Comparison of ENCODE assay signal across 29 cellular contexts in genomic region chr4:41679991-41680390, GRCh38.
"Had no signal": no experiment of that assay in that cellular context is flagged by ENCODE, and none has a peak within 500 bp of the region (broad histone marks: within the 10 kb centered on the region; RNA-seq: fewer than 3 reads in every experiment).

No MANE protein-coding gene starts in this region.

- H3K4me3 Mint-ChIP-seq: activated CD8-positive, alpha-beta T cell treated with anti-CD3 and anti-CD28 coated beads, Interleukin-2, amount 10 ng/mL, durations not matched to agents 7 days and 5 days; activated naive CD4-positive, alpha-beta T cell treated with anti-CD3 and anti-CD28 coated beads for 36 hours; activated T-cell treated with anti-CD3 and anti-CD28 coated beads, Interleukin-2, amount 50 U/mL, for 24 hours had no signal

- H3K27me3 ChIP-seq: adrenal gland, MG63, SJCRH30 had no signal

- ATAC-seq: activated CD8-positive, alpha-beta T cell treated with anti-CD3 and anti-CD28 coated beads, Interleukin-2, amount 10 ng/mL, durations not matched to agents 7 days and 5 days; activated naive CD4-positive, alpha-beta T cell treated with anti-CD3 and anti-CD28 coated beads, Interleukin-2, amount 50 U/mL, for 72 hours; Panc1 had no signal

- H3K36me3 Mint-ChIP-seq: activated naive CD4-positive, alpha-beta T cell treated with anti-CD3 and anti-CD28 coated beads, Interleukin-2, amount 50 U/mL, for 72 hours had no signal

- H3K9me3 ChIP-seq: adrenal gland, MG63, SJCRH30 had no signal

- H3K36me3 ChIP-seq: cardiac muscle cell, WERI-Rb-1 had no signal

- H3K27ac ChIP-seq: adrenal gland, cardiac muscle cell, SJCRH30, SK-N-MC, WERI-Rb-1 had no signal

- H3K27ac Mint-ChIP-seq: activated CD8-positive, alpha-beta T cell treated with anti-CD3 and anti-CD28 coated beads, Interleukin-2, amount 10 ng/mL, durations not matched to agents 7 days and 5 days; activated naive CD4-positive, alpha-beta T cell treated with anti-CD3 and anti-CD28 coated beads for 36 hours; activated naive CD4-positive, alpha-beta T cell treated with anti-CD3 and anti-CD28 coated beads, Interleukin-2, amount 50 U/mL, for 72 hours; activated T-cell treated with anti-CD3 and anti-CD28 coated beads, Interleukin-2, amount 50 U/mL, for 24 hours had no signal

- H3K27me3 Mint-ChIP-seq: activated T-cell treated with anti-CD3 and anti-CD28 coated beads, Interleukin-2, amount 50 U/mL, for 24 hours had no signal

- H3K4me3 ChIP-seq: adrenal gland, cardiac muscle cell, MG63, SJCRH30, SK-N-MC had no signal

- DNase-seq: activated CD4-positive, alpha-beta T cell treated with anti-CD3 and anti-CD28 coated beads for 1 hour; activated CD4-positive, alpha-beta T cell treated with anti-CD3 and anti-CD28 coated beads for 48 hours; activated CD4-positive, alpha-beta T cell treated with anti-CD3 and anti-CD28 coated beads, Interleukin-2, amount 50 U/mL, for 4 hours; activated CD4-positive, CD25-positive, alpha-beta regulatory T cell; activated CD8-positive, alpha-beta T cell treated with anti-CD3 and anti-CD28 coated beads, Interleukin-2, amount 10 ng/mL, durations not matched to agents 7 days and 5 days; activated gamma-delta T cell treated with Interleukin-2 at 50 U/mL for 16 hours; activated naive CD4-positive, alpha-beta T cell treated with anti-CD3 and anti-CD28 coated beads for 36 hours; activated T-cell treated with anti-CD3 and anti-CD28 coated beads, Interleukin-2, amount 50 U/mL, for 24 hours; adrenal gland; anterior cingulate cortex; Kasumi-1; KG1; MG63; NCI-H1048; NCI-H1105 treated with DMSO at 0.1 percent for 48 hours; NCI-H1436; NCI-H1694; NCI-H1930; NCI-H2081 treated with DMSO at 0.1 percent for 48 hours; NCI-H345; NCI-H524 treated with DMSO at 0.1 percent for 48 hours; SHP77; SJCRH30; T1000; WERI-Rb-1 had no signal

- H3K4me1 ChIP-seq: adrenal gland had no signal

- H3K9me3 Mint-ChIP-seq: activated naive CD4-positive, alpha-beta T cell treated with anti-CD3 and anti-CD28 coated beads for 36 hours; activated naive CD4-positive, alpha-beta T cell treated with anti-CD3 and anti-CD28 coated beads, Interleukin-2, amount 50 U/mL, for 72 hours; activated T-cell treated with anti-CD3 and anti-CD28 coated beads, Interleukin-2, amount 50 U/mL, for 24 hours had no signal
